Comparison of ENCODE assay signal across 7 cellular contexts in the genomic region with DNA sequence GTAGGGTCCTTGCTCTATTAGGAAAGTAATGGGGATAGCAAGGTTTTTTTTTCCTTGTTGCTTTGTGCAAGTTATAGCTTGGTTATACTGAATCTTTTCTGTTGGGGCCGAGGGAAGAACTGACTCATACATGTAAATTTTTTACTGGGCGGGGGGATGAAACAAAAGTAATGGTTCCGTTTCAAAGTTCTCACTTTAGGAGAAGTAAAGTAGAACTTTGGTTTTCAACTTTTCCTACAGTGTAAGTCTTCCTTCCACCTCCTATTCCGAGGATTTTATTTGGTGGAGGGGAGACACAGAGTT. TPM values are rescaled to one million over a fixed set of nuclear protein-coding genes. Genes with fewer than 3 reads are reported as not detected.
DNase-seq lines count a peak whose midpoint lies in the region; ATAC-seq lines count a peak whose summit lies in the region.

No MANE protein-coding gene starts in this region.

- ATAC-seq in GM18867 (IDR thresholded peaks at IDR 0.05; ENCODE audit: unreplicated experiment) = peak; percentile 24
- ATAC-seq in activated T-cell treated with anti-CD3 and anti-CD28 coated beads, Interleukin-2, amount 50 U/mL, for 72 hours (replicated peaks in 1 of 2) = peak; percentile 9 to 12
- ATAC-seq in right cardiac atrium = no peak

- H3K27me3 ChIP-seq in right cardiac atrium (ENCODE audit: control insufficient read depth, insufficient read depth) = no peaks in the 10 kb centered on the region

- DNase-seq in activated T-cell treated with anti-CD3 and anti-CD28 coated beads, Interleukin-2, amount 50 U/mL, for 72 hours = peak; percentile 39 to 47
- DNase-seq in right cardiac atrium = no peak
- DNase-seq in stimulated activated CD4-positive, alpha-beta T cell treated with anti-CD3 and anti-CD28 coated beads, Interleukin-12 subunit alpha, Interleukin-12 subunit beta, amount 100 ng/mL, for 24 hours (ENCODE audit: low read depth in 2 of 2) = peak; percentile 15 to 22
- DNase-seq in NCI-H82 (lab: John Stamatoyannopoulos, UW) = no peak
- no peak for DNase-seq in NCI-H2171 treated with DMSO at 0.1 percent for 48 hours (lab: John Stamatoyannopoulos, UW)

- H3K9me3 Mint-ChIP-seq in IgD-negative memory B cell = no peaks in the 10 kb centered on the region
- no peaks in the 10 kb centered on the region for H3K9me3 Mint-ChIP-seq in activated T-cell treated with anti-CD3 and anti-CD28 coated beads, Interleukin-2, amount 50 U/mL, for 72 hours

- H3K4me3 Mint-ChIP-seq in IgD-negative memory B cell = peak overlapping the region; percentile 99 to 100 (median 100)
- H3K4me3 Mint-ChIP-seq in activated T-cell treated with anti-CD3 and anti-CD28 coated beads, Interleukin-2, amount 50 U/mL, for 72 hours = peak overlapping the region; percentile 98 to 99

- H3K27ac Mint-ChIP-seq in IgD-negative memory B cell = peak overlapping the region; percentile 99 to 100 (median 99)
- peak overlapping the region; percentile 84 for H3K27ac Mint-ChIP-seq in activated T-cell treated with anti-CD3 and anti-CD28 coated beads, Interleukin-2, amount 50 U/mL, for 72 hours

- no peaks in the 10 kb centered on the region for H3K27me3 Mint-ChIP-seq in IgD-negative memory B cell
- H3K27me3 Mint-ChIP-seq in activated T-cell treated with anti-CD3 and anti-CD28 coated beads, Interleukin-2, amount 50 U/mL, for 72 hours (ENCODE audit: low read depth) = no peaks in the 10 kb centered on the region

- peaks cover 31 to 39% (median 33%) of the 10 kb centered on the region in 3 donors for H3K4me1 Mint-ChIP-seq in IgD-negative memory B cell
- H3K4me1 Mint-ChIP-seq in activated T-cell treated with anti-CD3 and anti-CD28 coated beads, Interleukin-2, amount 50 U/mL, for 72 hours (ENCODE audit: low read depth) = peaks cover 57% of the 10 kb centered on the region

- 3% methylated on average over 4 of the region's 4 CpGs for WGBS in right cardiac atrium

- H3K27ac ChIP-seq in right cardiac atrium (ENCODE audit: low read length) = peak overlapping the region; percentile 84

- H3K4me1 ChIP-seq in right cardiac atrium (ENCODE audit: control insufficient read depth, insufficient read depth, low read length) = no peaks in the 10 kb centered on the region

- H3K4me3 ChIP-seq in right cardiac atrium (ENCODE audit: low read length) = peak overlapping the region; percentile 72

- intact Hi-C loops in right cardiac atrium (cut with DNase I) = loop anchor here in 2 of 4 donors (10.0 kb wide), 1 partner anchor 340 kb away; no protein-coding TSS in a partner anchor

- peaks cover 4% of the 10 kb centered on the region for H3K36me3 Mint-ChIP-seq in IgD-negative memory B cell
- H3K36me3 Mint-ChIP-seq in activated T-cell treated with anti-CD3 and anti-CD28 coated beads, Interleukin-2, amount 50 U/mL, for 72 hours (ENCODE audit: insufficient read depth in 2 of 2) = peaks cover 7 to 10% of the 10 kb centered on the region in 2 donors

- H3K9me3 ChIP-seq in right cardiac atrium (ENCODE audit: control insufficient read depth, low read length) = no peaks in the 10 kb centered on the region

RNA-seq across cellular contexts. Expression of gene AFTPH, which starts 1.1 kb away (rescaled TPM):
- 63.5 TPM for polyA plus RNA-seq in IgD-negative memory B cell
- total RNA-seq in activated T-cell treated with anti-CD3 and anti-CD28 coated beads, Interleukin-2, amount 50 U/mL, for 72 hours = 10 to 100 TPM; 47.1 to 48.2 TPM
- 10 to 100 TPM; 12.4 to 16.3 (median 14.6) TPM for total RNA-seq in right cardiac atrium
- polyA plus RNA-seq in right cardiac atrium = 9.4 TPM

Comparison
In these comparisons a context has a peak if more than half of its experiments do, and no peak if none do; other contexts are left out.
1. ATAC-seq: peak in GM18867 (single experiment) and activated T-cell treated with anti-CD3 and anti-CD28 coated beads, Interleukin-2, amount 50 U/mL, for 72 hours (2 of 2); none in right cardiac atrium (0 of 2).
2. DNase-seq: peak in activated T-cell treated with anti-CD3 and anti-CD28 coated beads, Interleukin-2, amount 50 U/mL, for 72 hours (2 of 2) and stimulated activated CD4-positive, alpha-beta T cell treated with anti-CD3 and anti-CD28 coated beads, Interleukin-12 subunit alpha, Interleukin-12 subunit beta, amount 100 ng/mL, for 24 hours (2 of 2); none in right cardiac atrium (0 of 3), NCI-H82 (single experiment) and NCI-H2171 treated with DMSO at 0.1 percent for 48 hours (single experiment).